11 cellular contexts compared by ENCODE assay signal in genomic region chr6:146286976-146287375, GRCh38.
"Had no signal": no experiment of that assay in that cellular context is flagged by ENCODE, and none has a peak within 500 bp of the region (broad histone marks: within the 10 kb centered on the region; RNA-seq: fewer than 3 reads in every experiment).

No MANE protein-coding gene starts in this region.

- H3K4me1 ChIP-seq: adrenal gland had no signal

- H3K36me3 ChIP-seq: adrenal gland, heart left ventricle, upper lobe of left lung had no signal

- DNase-seq: activated T-cell treated with anti-CD3 and anti-CD28 coated beads, Interleukin-2, amount 50 U/mL, for 1 hour; adrenal gland; cerebellar nuclear complex; effector CD8-positive, alpha-beta T cell; heart left ventricle; islet precursor cell; left cardiac atrium; retina; stimulated activated CD4-positive, alpha-beta T cell treated with anti-CD3 and anti-CD28 coated beads, Interleukin-2, amount 100 ng/mL, for 48 hours; stimulated activated naive CD4-positive, alpha-beta T cell treated with Interleukin-2 at 50 U/mL for 16 hours; upper lobe of left lung had no signal

- H3K27me3 ChIP-seq: adrenal gland, heart left ventricle, upper lobe of left lung had no signal

- H3K4me3 ChIP-seq: adrenal gland, heart left ventricle, upper lobe of left lung had no signal

- H3K27ac ChIP-seq: adrenal gland, heart left ventricle, upper lobe of left lung had no signal

- H3K9me3 ChIP-seq: adrenal gland, upper lobe of left lung had no signal
